1 cellular context compared by ENCODE assay signal in genomic region chr10:47336387-47337134, GRCh38.
TF ChIP-seq lines count a peak whose summit lies in the region.

No MANE protein-coding gene starts in this region.

TF ChIP-seq in K562, 482 proteins besides CTCF, POLR2A, EP300 and RAD21 (continues in another document):
- TF ChIP-seq ATF1 (CRISPR knock-in tag; IDR thresholded peaks at IDR 0.05): no peak
- peak; percentile 79 for TF ChIP-seq ATF1 (tag; IDR thresholded peaks at IDR 0.05)
- peak; percentile 82 for TF ChIP-seq FOSL1 (tag; conservative IDR thresholded peaks at IDR 0.05)
- TF ChIP-seq MYC (IDR thresholded peaks at IDR 0.05; ENCODE audit: low read depth, low read length): 0 out of 2 replicates have a peak, but pooled peaks have one; percentile 28
- no peak for TF ChIP-seq MYC (CRISPR knock-in tag; IDR thresholded peaks at IDR 0.05; ENCODE audit: borderline replicate concordance, low read depth)
- peak; percentile 77 for TF ChIP-seq CREB3 (tag; conservative IDR thresholded peaks at IDR 0.05; ENCODE audit: low read depth)
- TF ChIP-seq RHOXF2B (CRISPR knock-in tag; conservative IDR thresholded peaks at IDR 0.05): 0 out of 2 replicates have a peak, but pooled peaks have one; percentile 23
- no peak for TF ChIP-seq ARID3A (IDR thresholded peaks at IDR 0.05; ENCODE audit: borderline replicate concordance, low read depth, low read length)
- TF ChIP-seq CEBPG (CRISPR knock-in tag; IDR thresholded peaks at IDR 0.05): no peak
- TF ChIP-seq CEBPG (tag; conservative IDR thresholded peaks at IDR 0.05 in 1 of 2, IDR thresholded peaks at IDR 0.05 in 1 of 2): no peak
- TF ChIP-seq ZNF41 (CRISPR knock-in tag; conservative IDR thresholded peaks at IDR 0.05): no peak
- no peak for TF ChIP-seq SREBF1 (IDR thresholded peaks at IDR 0.05; ENCODE audit: borderline replicate concordance, low read depth, low read length)
- no peak for TF ChIP-seq U2AF1 (optimal IDR thresholded peaks at IDR 0.05; ENCODE audit: low read depth, low read length)
- no peak for TF ChIP-seq ZSCAN32 (CRISPR knock-in tag; IDR thresholded peaks at IDR 0.05)
- TF ChIP-seq SFPQ (IDR thresholded peaks at IDR 0.05; ENCODE audit: low read depth, low read length): no peak
- TF ChIP-seq TBP (optimal IDR thresholded peaks at IDR 0.05; ENCODE audit: low read depth, low read length): peak; percentile 22
- peak; percentile 58 for TF ChIP-seq RBFOX2 (IDR thresholded peaks at IDR 0.05; ENCODE audit: low read depth, low read length)
- TF ChIP-seq ZNF436 (CRISPR knock-in tag; IDR thresholded peaks at IDR 0.05): no peak
- TF ChIP-seq U2AF2 (optimal IDR thresholded peaks at IDR 0.05; ENCODE audit: low read depth, low read length): no peak
- TF ChIP-seq ZBTB49 (CRISPR knock-in tag; IDR thresholded peaks at IDR 0.05; ENCODE audit: borderline replicate concordance): no peak
- TF ChIP-seq HMBOX1 (IDR thresholded peaks at IDR 0.05): no peak
- TF ChIP-seq ZNF239 (CRISPR knock-in tag; IDR thresholded peaks at IDR 0.05): no peak
- no peak for TF ChIP-seq DACH1 (IDR thresholded peaks at IDR 0.05; ENCODE audit: partially characterized antibody)
- 0 out of 2 replicates have a peak, but pooled peaks have one; percentile 8 for TF ChIP-seq OTX1 (CRISPR knock-in tag; IDR thresholded peaks at IDR 0.05)
- no peak for TF ChIP-seq SMC3 (conservative IDR thresholded peaks at IDR 0.05; ENCODE audit: insufficient read depth, low read depth, low read length)
- peak in 1 of 2 experiments; percentile 51; a peak in 1 of 4 replicates for TF ChIP-seq MLLT1 (IDR thresholded peaks at IDR 0.05)
- peak; percentile 64 for TF ChIP-seq RBBP5 (IDR thresholded peaks at IDR 0.05; ENCODE audit: borderline replicate concordance, insufficient read depth, low read length, poor library complexity, severe bottlenecking)
- peak; percentile 94 for TF ChIP-seq STAT5A (IDR thresholded peaks at IDR 0.05; ENCODE audit: borderline replicate concordance, low read length)
- TF ChIP-seq NFXL1 (CRISPR knock-in tag; IDR thresholded peaks at IDR 0.05): 0 out of 2 replicates have a peak, but pooled peaks have one; percentile 66
- TF ChIP-seq ERF (CRISPR knock-in tag; IDR thresholded peaks at IDR 0.05): no peak
- no peak for TF ChIP-seq FOXA3 (CRISPR knock-in tag; conservative IDR thresholded peaks at IDR 0.05 in 1 of 2, IDR thresholded peaks at IDR 0.05 in 1 of 2)
- TF ChIP-seq NCOA6 (IDR thresholded peaks at IDR 0.05): no peak
- no peak for TF ChIP-seq ZNF740 (CRISPR knock-in tag; IDR thresholded peaks at IDR 0.05)
- no peak for TF ChIP-seq ZNF740 (tag; IDR thresholded peaks at IDR 0.05)
- TF ChIP-seq SMAD4 (CRISPR knock-in tag; conservative IDR thresholded peaks at IDR 0.05): peak; percentile 68
- TF ChIP-seq TEAD1 (CRISPR knock-in tag; IDR thresholded peaks at IDR 0.05): 0 out of 4 replicates have a peak, but pooled peaks of 1 of the 2 experiments have one; percentile 25
- no peak for TF ChIP-seq MYNN (IDR thresholded peaks at IDR 0.05)
- no peak for TF ChIP-seq MYNN (CRISPR knock-in tag; IDR thresholded peaks at IDR 0.05)
- TF ChIP-seq XRCC5 (IDR thresholded peaks at IDR 0.05; ENCODE audit: low read depth, low read length): no peak
- peak in 1 of 2 experiments; percentile 38; a peak in 2 of 4 replicates for TF ChIP-seq MNT (conservative IDR thresholded peaks at IDR 0.05)
- TF ChIP-seq USF2 (CRISPR knock-in tag; IDR thresholded peaks at IDR 0.05): no peak
- no peak for TF ChIP-seq RBM14 (IDR thresholded peaks at IDR 0.05; ENCODE audit: borderline replicate concordance, insufficient read depth, low read depth, low read length)
- TF ChIP-seq MITF (IDR thresholded peaks at IDR 0.05): no peak
- TF ChIP-seq RFX1 (IDR thresholded peaks at IDR 0.05): no peak
- TF ChIP-seq PYGO2 (tag; IDR thresholded peaks at IDR 0.05): no peak
- no peak for TF ChIP-seq ZFP91 (CRISPR knock-in tag; IDR thresholded peaks at IDR 0.05)
- no peak for TF ChIP-seq SRSF1 (IDR thresholded peaks at IDR 0.05; ENCODE audit: low read depth, low read length)
- peak; percentile 45; the same call in 1 of the 2 replicates for TF ChIP-seq MTA2 (IDR thresholded peaks at IDR 0.05; ENCODE audit: low read depth)
- no peak for TF ChIP-seq FOXJ3 (CRISPR knock-in tag; IDR thresholded peaks at IDR 0.05)
- peak; percentile 85; the same call in 1 of the 2 replicates for TF ChIP-seq DPF2 (IDR thresholded peaks at IDR 0.05)
- no peak for TF ChIP-seq ZBTB8A (IDR thresholded peaks at IDR 0.05; ENCODE audit: partially characterized antibody)
- TF ChIP-seq BCOR (IDR thresholded peaks at IDR 0.05): peak; percentile 21; the same call in 1 of the 2 replicates
- peak; percentile 14 to 29; a peak in 1 of 4 replicates for TF ChIP-seq NRF1 (conservative IDR thresholded peaks at IDR 0.05 in 1 of 2, IDR thresholded peaks at IDR 0.05 in 1 of 2)
- TF ChIP-seq CXXC5 (CRISPR knock-in tag; IDR thresholded peaks at IDR 0.05): peak; percentile 49; the same call in 1 of the 2 replicates
